ENCODE assay signal across 18 cellular contexts in the genomic region with DNA sequence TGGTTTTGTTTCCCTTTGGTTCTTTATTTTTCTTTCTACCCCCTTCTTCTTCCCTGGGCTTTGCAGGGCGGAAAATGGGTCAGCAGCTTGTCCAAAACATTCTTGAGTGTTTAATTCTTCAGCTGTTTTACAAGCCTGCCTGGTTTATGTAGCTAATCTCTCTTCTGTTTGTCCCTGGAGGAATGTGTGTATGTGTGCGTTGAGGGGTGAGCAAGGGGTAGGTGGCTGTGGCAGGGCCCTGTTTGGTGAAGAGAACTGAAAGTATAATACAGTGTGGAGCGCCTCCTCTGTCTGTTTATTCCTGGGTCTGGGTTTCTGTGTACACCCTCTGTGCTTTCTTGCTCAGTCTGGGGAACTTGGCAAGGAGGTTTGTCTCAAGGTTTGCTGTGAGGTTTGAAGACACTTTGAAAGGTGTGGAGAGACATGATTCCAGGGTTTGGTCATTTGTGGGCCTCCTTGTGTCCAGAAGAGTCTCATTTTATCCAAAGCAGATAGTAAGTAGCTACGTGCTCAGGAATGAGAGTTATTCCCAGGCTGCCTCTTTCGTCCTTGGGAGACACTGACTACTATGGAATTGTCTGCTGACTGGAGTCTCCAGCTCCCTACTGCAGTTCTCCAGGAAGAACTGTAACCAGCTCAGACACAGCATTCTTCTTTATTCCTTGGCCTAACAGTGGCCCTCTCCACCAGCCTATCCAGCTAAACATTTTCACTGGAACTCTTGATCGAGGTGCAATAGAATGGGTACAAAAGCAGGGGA.
DNase-seq lines count a peak whose midpoint lies in the region; ATAC-seq and TF ChIP-seq lines count a peak whose summit lies in the region.
"Had no signal": no experiment of that assay in that cellular context is flagged by ENCODE, and none has a peak within 500 bp of the region (broad histone marks: within the 10 kb centered on the region; RNA-seq: fewer than 3 reads in every experiment).

No MANE protein-coding gene starts in this region.

- H3K27ac ChIP-seq in ascending aorta (peak overlapping the region; percentile 3 to 37), tibial nerve (peak overlapping the region in 1 of 4 donors; percentile 31)
- H3K27ac ChIP-seq: colonic mucosa, HL-60, KMS-11 had no signal

- no peaks in the 10 kb centered on the region for H3K27me3 Mint-ChIP-seq in neural crest cell (ENCODE audit: low read depth)
- peaks cover 4% of the 10 kb centered on the region for H3K27me3 Mint-ChIP-seq in glutamatergic neuron (ENCODE audit: unreplicated experiment)

- H3K36me3 Mint-ChIP-seq in neural crest cell (ENCODE audit: low read depth): no peaks in the 10 kb centered on the region
- no peaks in the 10 kb centered on the region for H3K36me3 Mint-ChIP-seq in glutamatergic neuron (ENCODE audit: unreplicated experiment)

- TF ChIP-seq CTCF in BJ (IDR thresholded peaks at IDR 0.05; ENCODE audit: insufficient read depth, low read depth, low read length) (peak; percentile 22; the same call in 1 of the 2 replicates), ascending aorta (IDR thresholded peaks at IDR 0.05) (peak in 1 of 3 experiments; percentile 14), neural crest cell (conservative IDR thresholded peaks at IDR 0.05) (no peak), glutamatergic neuron (IDR thresholded peaks at IDR 0.05; ENCODE audit: partially characterized antibody, unreplicated experiment) (no peak), tibial nerve (IDR thresholded peaks at IDR 0.05) (no peak)

- POLR2A ChIA-PET in BJ (lab: Charles Lee): interaction anchor here (0.5 kb wide), 1 partner anchor 124 kb away, joined by 8 read pairs; no protein-coding TSS in a partner anchor

- H3K27me3 ChIP-seq in BJ (ENCODE audit: control insufficient read depth, insufficient read depth, low read length) (no peaks in the 10 kb centered on the region), ascending aorta (no peaks in the 10 kb centered on the region), tibial nerve (no peaks in the 10 kb centered on the region)
- H3K27me3 ChIP-seq: colonic mucosa had no signal

- DNase-seq in BJ (ENCODE audit: low read depth) (no peak), ascending aorta (ENCODE audit: low spot score in 2 of 2) (no peak), left cardiac atrium (no peak), neural crest cell (ENCODE audit: low read depth, low spot score) (no peak), glutamatergic neuron (no peak), A172 (ENCODE audit: low spot score) (no peak), tibial nerve (ENCODE audit: low spot score in 2 of 2) (no peak), NCI-H82 (lab: John Stamatoyannopoulos, UW) (no peak)
- DNase-seq: activated CD4-positive, alpha-beta T cell treated with anti-CD3 and anti-CD28 coated beads, Interleukin-2, amount 10 ng/mL, durations not matched to agents 7 days and 5 days; activated T-cell treated with anti-CD3 and anti-CD28 coated beads, Interleukin-2, amount 50 U/mL, for 72 hours; colonic mucosa; erythroblast; NCI-H1105 treated with DMSO at 0.1 percent for 48 hours; SHP77 treated with DMSO at 0.1 percent for 48 hours; stimulated activated naive CD8-positive, alpha-beta T cell treated with anti-CD3 and anti-CD28 coated beads, Interleukin-15, amount 100 ng/mL, for 72 hours had no signal

- CTCF ChIA-PET in BJ (lab: Yijun Ruan, JAX): interaction anchor here (0.6 to 1.7 kb wide), 4 partner anchors 12 to 189 kb away, joined by 3 to 6 read pairs (median 4); no protein-coding TSS in a partner anchor

- no peaks in the 10 kb centered on the region for H3K9me3 ChIP-seq in ascending aorta
- H3K9me3 ChIP-seq in tibial nerve: no peaks in the 10 kb centered on the region
- H3K9me3 ChIP-seq: colonic mucosa had no signal

- H3K27ac Mint-ChIP-seq in neural crest cell (ENCODE audit: unreplicated experiment) (peak overlapping the region; percentile 72), glutamatergic neuron (ENCODE audit: unreplicated experiment) (no peak overlapping the region)
- H3K27ac Mint-ChIP-seq: activated CD4-positive, alpha-beta T cell treated with anti-CD3 and anti-CD28 coated beads, Interleukin-2, amount 10 ng/mL, durations not matched to agents 7 days and 5 days; activated T-cell treated with anti-CD3 and anti-CD28 coated beads, Interleukin-2, amount 50 U/mL, for 72 hours had no signal

- H3K4me1 Mint-ChIP-seq in neural crest cell (no peaks in the 10 kb centered on the region), glutamatergic neuron (ENCODE audit: low read depth, unreplicated experiment) (peaks cover 24% of the 10 kb centered on the region)
- H3K4me1 Mint-ChIP-seq: activated CD4-positive, alpha-beta T cell treated with anti-CD3 and anti-CD28 coated beads, Interleukin-2, amount 10 ng/mL, durations not matched to agents 7 days and 5 days; stimulated activated naive CD8-positive, alpha-beta T cell treated with anti-CD3 and anti-CD28 coated beads, Interleukin-15, amount 100 ng/mL, for 72 hours had no signal

- H3K4me3 Mint-ChIP-seq in neural crest cell (no peak overlapping the region), glutamatergic neuron (ENCODE audit: unreplicated experiment) (no peak overlapping the region)
- H3K4me3 Mint-ChIP-seq: activated CD4-positive, alpha-beta T cell treated with anti-CD3 and anti-CD28 coated beads, Interleukin-2, amount 10 ng/mL, durations not matched to agents 7 days and 5 days; activated T-cell treated with anti-CD3 and anti-CD28 coated beads, Interleukin-2, amount 50 U/mL, for 72 hours; stimulated activated naive CD8-positive, alpha-beta T cell treated with anti-CD3 and anti-CD28 coated beads, Interleukin-15, amount 100 ng/mL, for 72 hours had no signal

- no peak for TF ChIP-seq EP300 in tibial nerve (IDR thresholded peaks at IDR 0.05)

- no peak for TF ChIP-seq POLR2A in tibial nerve (IDR thresholded peaks at IDR 0.05)

- WGBS in tibial nerve, 2 donors: 64 to 69% methylated on average over 6 of the region's 6 CpGs

- intact Hi-C loops in ascending aorta (cut with DNase I) (no loop called here), left cardiac atrium (cut with DNase I) (no loop called here)

- peak; percentile 85 to 87 for ATAC-seq in left cardiac atrium
- ATAC-seq: activated T-cell treated with anti-CD3 and anti-CD28 coated beads, Interleukin-2, amount 50 U/mL, for 72 hours; stimulated activated naive CD8-positive, alpha-beta T cell treated with anti-CD3 and anti-CD28 coated beads, Interleukin-15, amount 100 ng/mL, for 72 hours had no signal

- H3K9me3 Mint-ChIP-seq in neural crest cell: peaks cover 7% of the 10 kb centered on the region
- peaks cover 10% of the 10 kb centered on the region for H3K9me3 Mint-ChIP-seq in glutamatergic neuron (ENCODE audit: unreplicated experiment)
- H3K9me3 Mint-ChIP-seq: activated CD4-positive, alpha-beta T cell treated with anti-CD3 and anti-CD28 coated beads, Interleukin-2, amount 10 ng/mL, durations not matched to agents 7 days and 5 days; activated T-cell treated with anti-CD3 and anti-CD28 coated beads, Interleukin-2, amount 50 U/mL, for 72 hours had no signal

- H3K4me1 ChIP-seq in ascending aorta (peaks cover 0 to 7% of the 10 kb centered on the region in 2 donors), tibial nerve (peaks cover 0 to 3% (median 0%) of the 10 kb centered on the region in 4 donors)
- H3K4me1 ChIP-seq: colonic mucosa had no signal

- H3K4me3 ChIP-seq in BJ (ENCODE audit: low read depth, low read length) (no peak overlapping the region), ascending aorta (no peak overlapping the region), tibial nerve (no peak overlapping the region)
- H3K4me3 ChIP-seq: colonic mucosa, lung had no signal

- H3K36me3 ChIP-seq in BJ (ENCODE audit: control insufficient read depth, insufficient read depth, low read length) (no peaks in the 10 kb centered on the region), ascending aorta (no peaks in the 10 kb centered on the region), tibial nerve (no peaks in the 10 kb centered on the region)
- H3K36me3 ChIP-seq: colonic mucosa had no signal
